ENCODE assay signal across 23 cellular contexts in the genomic region with DNA sequence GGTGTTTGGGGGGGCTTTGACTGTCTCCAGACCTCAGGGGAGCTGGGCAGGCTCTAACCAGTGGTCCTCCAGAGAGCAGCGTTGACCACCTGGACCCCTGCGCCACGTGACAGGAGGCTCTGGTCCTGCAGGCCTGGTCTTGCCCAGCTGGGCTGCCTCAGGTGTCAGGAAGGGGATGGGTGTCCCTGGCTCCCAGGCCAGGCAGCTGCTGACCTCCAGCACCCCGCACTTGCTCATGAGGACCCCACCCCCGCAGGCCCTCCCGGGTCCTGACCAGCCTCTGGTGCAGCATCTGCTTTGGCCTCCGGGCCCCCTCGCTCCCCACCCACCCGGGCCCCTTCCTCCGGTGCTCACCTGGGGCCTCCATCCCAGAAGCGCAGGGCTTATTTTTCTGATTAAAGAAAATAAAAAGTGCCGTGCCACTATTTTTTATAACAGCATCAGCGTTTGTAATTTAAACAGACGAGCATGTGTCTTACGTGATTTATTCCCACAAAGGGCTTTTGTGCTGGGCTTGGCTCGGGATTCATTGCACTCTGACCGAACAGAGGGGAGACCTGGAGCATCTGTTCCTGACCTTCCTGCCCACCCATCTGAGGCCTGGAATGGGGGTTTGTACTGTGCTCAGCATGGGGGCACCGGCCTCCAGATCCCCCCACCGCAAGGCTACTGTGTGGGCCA. TPM values are rescaled to one million over a fixed set of nuclear protein-coding genes. Genes with fewer than 3 reads are reported as not detected.
DNase-seq lines count a peak whose midpoint lies in the region; ATAC-seq and TF ChIP-seq lines count a peak whose summit lies in the region.
"Had no signal": no experiment of that assay in that cellular context is flagged by ENCODE, and none has a peak within 500 bp of the region (broad histone marks: within the 10 kb centered on the region; RNA-seq: fewer than 3 reads in every experiment).

No MANE protein-coding gene starts in this region.

- no peak overlapping the region for H3K9ac ChIP-seq in neuronal stem cell (ENCODE audit: low read depth, low read length, poor library complexity)
- H3K9ac ChIP-seq: KMS-11 had no signal

- H3K27ac ChIP-seq in neuronal stem cell (replicated peaks; ENCODE audit: low read length) (no peak overlapping the region), tibial nerve (peak overlapping the region; percentile 6 to 85 (median 60))
- H3K27ac ChIP-seq: 22Rv1, C4-2B, KMS-11 had no signal

- no peak overlapping the region for H2BK15ac ChIP-seq in neuronal stem cell (ENCODE audit: low read length)

- H4K91ac ChIP-seq in neuronal stem cell (ENCODE audit: low read depth, low read length, poor library complexity): no peak overlapping the region

- no peak overlapping the region for H3K4me2 ChIP-seq in neuronal stem cell (ENCODE audit: insufficient read depth, low read length, poor library complexity, severe bottlenecking)
- H3K4me2 ChIP-seq: KMS-11 had no signal

- TF ChIP-seq POLR2A in tibial nerve (IDR thresholded peaks at IDR 0.05): no peak

- H3K4me3 ChIP-seq in neuronal stem cell (ENCODE audit: low read length in 2 of 2) (no peak overlapping the region), tibial nerve (no peak overlapping the region)

- H3K18ac ChIP-seq in neuronal stem cell (ENCODE audit: low read length): no peak overlapping the region

- H2BK12ac ChIP-seq in neuronal stem cell (ENCODE audit: low read length): no peak overlapping the region

- peaks cover 9% of the 10 kb centered on the region for H3K36me3 Mint-ChIP-seq in activated CD4-positive, alpha-beta T cell treated with anti-CD3 and anti-CD28 coated beads, Interleukin-2, amount 10 ng/mL, durations not matched to agents 7 days and 5 days (ENCODE audit: low read depth)
- peaks cover 4% of the 10 kb centered on the region for H3K36me3 Mint-ChIP-seq in glutamatergic neuron (ENCODE audit: unreplicated experiment)

- no peak overlapping the region for H4K8ac ChIP-seq in neuronal stem cell (ENCODE audit: low read depth, low read length)

- H2AK5ac ChIP-seq in neuronal stem cell (ENCODE audit: low read depth, low read length): no peak overlapping the region

- H2BK5ac ChIP-seq in neuronal stem cell (ENCODE audit: low read length): peak overlapping the region; percentile 75

- H3K4me1 ChIP-seq in neuronal stem cell (ENCODE audit: control insufficient read depth in 2 of 2, insufficient read depth in 1 of 2, low read depth in 1 of 2, low read length in 2 of 2) (peaks cover under 1 to 6% of the 10 kb centered on the region in 2 donors), tibial nerve (peaks cover 0 to 69% (median 29%) of the 10 kb centered on the region in 4 donors)

- CTCF ChIA-PET in activated CD4-positive, alpha-beta T cell treated with anti-CD3 and anti-CD28 coated beads, Interleukin-2, amount 10 ng/mL, durations not matched to agents 7 days and 5 days (lab: Charles Lee): no interaction called here

- peak overlapping the region; percentile 91 for H3K23ac ChIP-seq in neuronal stem cell (ENCODE audit: low read depth, low read length, poor library complexity)

- H3K27ac Mint-ChIP-seq in activated CD4-positive, alpha-beta T cell treated with anti-CD3 and anti-CD28 coated beads, Interleukin-2, amount 10 ng/mL, durations not matched to agents 7 days and 5 days: peak overlapping the region; percentile 25
- H3K27ac Mint-ChIP-seq in glutamatergic neuron (ENCODE audit: unreplicated experiment): peak overlapping the region; percentile 80

- H2BK120ac ChIP-seq in neuronal stem cell (ENCODE audit: low read depth, low read length): no peak overlapping the region

- H3K9me3 ChIP-seq in neuronal stem cell (replicated peaks in 1 of 2; ENCODE audit: control insufficient read depth in 2 of 2, insufficient read depth in 1 of 2, low read depth in 1 of 2, low read length in 2 of 2) (peaks cover 4 to 11% of the 10 kb centered on the region in 2 donors), tibial nerve (peaks cover 0 to 5% (median 0%) of the 10 kb centered on the region in 4 donors)

- ATAC-seq in GM21390 (IDR thresholded peaks at IDR 0.05; ENCODE audit: unreplicated experiment): no peak
- ATAC-seq: HCT116, Right ventricle myocardium inferior had no signal

- H3K4me3 Mint-ChIP-seq in activated CD4-positive, alpha-beta T cell treated with anti-CD3 and anti-CD28 coated beads, Interleukin-2, amount 10 ng/mL, durations not matched to agents 7 days and 5 days: no peak overlapping the region
- peak overlapping the region; percentile 32 for H3K4me3 Mint-ChIP-seq in glutamatergic neuron (ENCODE audit: unreplicated experiment)

- peaks cover 2% of the 10 kb centered on the region for H3K9me3 Mint-ChIP-seq in activated CD4-positive, alpha-beta T cell treated with anti-CD3 and anti-CD28 coated beads, Interleukin-2, amount 10 ng/mL, durations not matched to agents 7 days and 5 days
- H3K9me3 Mint-ChIP-seq in glutamatergic neuron (ENCODE audit: unreplicated experiment): peaks cover 9% of the 10 kb centered on the region

- H3K36me3 ChIP-seq in neuronal stem cell (replicated peaks in 1 of 2; ENCODE audit: control insufficient read depth in 2 of 2, insufficient read depth in 2 of 2, low read length in 2 of 2) (peaks cover 6 to 13% of the 10 kb centered on the region in 2 donors), tibial nerve (peaks cover 0 to 56% (median 0%) of the 10 kb centered on the region in 3 donors)

- H3K14ac ChIP-seq in neuronal stem cell (ENCODE audit: low read length): no peak overlapping the region

- TF ChIP-seq EP300 in tibial nerve (IDR thresholded peaks at IDR 0.05): no peak

- H3K79me1 ChIP-seq in neuronal stem cell (ENCODE audit: low read depth, low read length): peaks cover 15% of the 10 kb centered on the region

- DNase-seq in activated CD4-positive, alpha-beta T cell treated with anti-CD3 and anti-CD28 coated beads, Interleukin-2, amount 10 ng/mL, durations not matched to agents 7 days and 5 days: no peak
- no peak for DNase-seq in activated CD4-positive, alpha-beta T cell treated with anti-CD3 and anti-CD28 coated beads for 48 hours
- no peak for DNase-seq in glutamatergic neuron
- no peak for DNase-seq in neuronal stem cell (ENCODE audit: low spot score)
- no peak for DNase-seq in tibial nerve (ENCODE audit: low spot score in 2 of 2)
- DNase-seq in activated T-cell treated with anti-CD3 and anti-CD28 coated beads, Interleukin-2, amount 50 U/mL, for 1 hour: no peak
- no peak for DNase-seq in D341Med (ENCODE audit: low spot score)
- DNase-seq: ACHN, DMS79, IMR-90, NCI-H1105, NCI-H2081, NCI-H2171, NCI-H345, NCI-H524, NCI-H82, OCI-M1 had no signal

- no peak overlapping the region for H2AFZ ChIP-seq in neuronal stem cell (ENCODE audit: low read length)

- POLR2A ChIA-PET in activated CD4-positive, alpha-beta T cell treated with anti-CD3 and anti-CD28 coated beads, Interleukin-2, amount 10 ng/mL, durations not matched to agents 7 days and 5 days (lab: Charles Lee): no interaction called here

- no peaks in the 10 kb centered on the region for H3K27me3 ChIP-seq in neuronal stem cell (ENCODE audit: control insufficient read depth in 3 of 3, insufficient read depth in 3 of 3, low read depth in 1 of 3, low read length in 3 of 3)
- no peaks in the 10 kb centered on the region for H3K27me3 ChIP-seq in tibial nerve

- H3K4me1 Mint-ChIP-seq in activated CD4-positive, alpha-beta T cell treated with anti-CD3 and anti-CD28 coated beads, Interleukin-2, amount 10 ng/mL, durations not matched to agents 7 days and 5 days: peaks cover 11% of the 10 kb centered on the region
- H3K4me1 Mint-ChIP-seq in glutamatergic neuron (ENCODE audit: low read depth, unreplicated experiment): peaks cover 15% of the 10 kb centered on the region

- no peak overlapping the region for H3K4ac ChIP-seq in neuronal stem cell (ENCODE audit: low read length)

- TF ChIP-seq CTCF in glutamatergic neuron (IDR thresholded peaks at IDR 0.05; ENCODE audit: partially characterized antibody, unreplicated experiment) (no peak), tibial nerve (IDR thresholded peaks at IDR 0.05) (no peak)

- WGBS in neuronal stem cell (ENCODE audit: extremely low coverage in 2 of 2, insufficient read length in 2 of 2, insufficient replicate concordance in 1 of 2), 2 donors: no CpG with 5 or more reads among the region's 19 CpGs
- WGBS in tibial nerve, 2 donors: 40 to 41% methylated on average over 15 to 16 of the region's 19 CpGs

- no peaks in the 10 kb centered on the region for H3K27me3 Mint-ChIP-seq in activated CD4-positive, alpha-beta T cell treated with anti-CD3 and anti-CD28 coated beads, Interleukin-2, amount 10 ng/mL, durations not matched to agents 7 days and 5 days
- no peaks in the 10 kb centered on the region for H3K27me3 Mint-ChIP-seq in glutamatergic neuron (ENCODE audit: unreplicated experiment)

RNA-seq across cellular contexts. Expression of a gene that starts 21.7 kb away (rescaled TPM):
- 10 to 100 TPM; 49.8 to 51.1 TPM for total RNA-seq in activated CD4-positive, alpha-beta T cell treated with anti-CD3 and anti-CD28 coated beads, Interleukin-2, amount 10 ng/mL, durations not matched to agents 7 days and 5 days
- total RNA-seq in glutamatergic neuron (ENCODE audit: unreplicated experiment) (211 TPM), tibial nerve (10 to 100 TPM; 13.8 to 31.5 (median 16.1) TPM)
- polyA plus RNA-seq in neuronal stem cell (2013, experiment 1 of 2): 61.7 TPM
- 70.1 TPM for polyA plus RNA-seq in neuronal stem cell (2013, experiment 2 of 2)
